13 cellular contexts compared by ENCODE assay signal in genomic region chr1:32758795-32759430, GRCh38. TPM values are rescaled to one million over a fixed set of nuclear protein-coding genes. Genes with fewer than 3 reads are reported as not detected.
DNase-seq lines count a peak whose midpoint lies in the region; ATAC-seq and TF ChIP-seq lines count a peak whose summit lies in the region.
"Had no signal": no experiment of that assay in that cellular context is flagged by ENCODE, and none has a peak within 500 bp of the region (broad histone marks: within the 10 kb centered on the region; RNA-seq: fewer than 3 reads in every experiment).

No MANE protein-coding gene starts in this region.

- H3K9me3 ChIP-seq in HUES64 (ENCODE audit: insufficient read depth, low read depth, low read length) (no peaks in the 10 kb centered on the region), lower lobe of right lung (no peaks in the 10 kb centered on the region), transverse colon (no peaks in the 10 kb centered on the region)
- no peaks in the 10 kb centered on the region for H3K9me3 ChIP-seq in CD4-positive, alpha-beta T cell (ENCODE audit: control insufficient read depth, low read length)

- CTCF ChIA-PET in CD4-positive, alpha-beta T cell (lab: Charles Lee) = interaction anchor here (1.0 kb wide), 1 partner anchor 117 kb away, joined by 4 read pairs; no protein-coding TSS in a partner anchor

- H3K4me3 Mint-ChIP-seq in chondrocyte (ENCODE audit: unreplicated experiment) = no peak overlapping the region
- H3K4me3 Mint-ChIP-seq in CD4-positive, alpha-beta T cell = no peak overlapping the region
- H3K4me3 Mint-ChIP-seq: activated naive CD4-positive, alpha-beta T cell treated with anti-CD3 and anti-CD28 coated beads for 36 hours; CD4-positive, CD25-positive, alpha-beta regulatory T cell; T-helper 2 cell treated with Interferon-gamma antibody and Interleukin-4, amounts not matched to agents 5 μg/mL and 100 μg/mL, for 36 hours had no signal

- POLR2A ChIA-PET in CD4-positive, alpha-beta T cell (lab: Charles Lee) = no interaction called here

- H3K27me3 Mint-ChIP-seq in chondrocyte (ENCODE audit: low read depth) = no peaks in the 10 kb centered on the region
- no peaks in the 10 kb centered on the region for H3K27me3 Mint-ChIP-seq in CD4-positive, alpha-beta T cell

- no peaks in the 10 kb centered on the region for H3K9me3 Mint-ChIP-seq in chondrocyte (ENCODE audit: low read depth)
- no peaks in the 10 kb centered on the region for H3K9me3 Mint-ChIP-seq in CD4-positive, alpha-beta T cell
- H3K9me3 Mint-ChIP-seq: activated naive CD4-positive, alpha-beta T cell treated with anti-CD3 and anti-CD28 coated beads for 36 hours; CD4-positive, CD25-positive, alpha-beta regulatory T cell; T-helper 2 cell treated with Interferon-gamma antibody and Interleukin-4, amounts not matched to agents 5 μg/mL and 100 μg/mL, for 36 hours had no signal

- H3K36me3 Mint-ChIP-seq in chondrocyte (ENCODE audit: low read depth) = no peaks in the 10 kb centered on the region
- H3K36me3 Mint-ChIP-seq in CD4-positive, alpha-beta T cell (ENCODE audit: low read depth) = no peaks in the 10 kb centered on the region
- H3K36me3 Mint-ChIP-seq: CD4-positive, CD25-positive, alpha-beta regulatory T cell had no signal

- in situ Hi-C loops in transverse colon (cut with MboI; ENCODE audit: low pct_ligation_motif_present in 1 of 4, low pct_unique_long_range_greater_than_20kb in 1 of 4, low sequenced_read_pairs in 3 of 4) = no loop called here

- H3K27ac ChIP-seq in HUES64 (ENCODE audit: low read depth, low read length) (peak overlapping the region; percentile 97), lower lobe of right lung (peak overlapping the region; percentile 88), transverse colon (peak overlapping the region; percentile 88 to 93 (median 91))
- H3K27ac ChIP-seq in CD4-positive, alpha-beta T cell (ENCODE audit: low read depth, low read length) = no peak overlapping the region

- no peak for TF ChIP-seq CTCF in chondrocyte (IDR thresholded peaks at IDR 0.05)
- no peak for TF ChIP-seq CTCF in lower lobe of right lung (IDR thresholded peaks at IDR 0.05)
- no peak for TF ChIP-seq CTCF in transverse colon (IDR thresholded peaks at IDR 0.05)
- no peak for TF ChIP-seq CTCF in CD4-positive, alpha-beta T cell (IDR thresholded peaks at IDR 0.05)

- TF ChIP-seq EP300 in transverse colon (IDR thresholded peaks at IDR 0.05; ENCODE audit: low read depth) = no peak

- no peaks in the 10 kb centered on the region for H3K36me3 ChIP-seq in HUES64 (ENCODE audit: insufficient read depth, low read length)
- H3K36me3 ChIP-seq in lower lobe of right lung = peaks cover 2% of the 10 kb centered on the region
- H3K36me3 ChIP-seq in transverse colon = no peaks in the 10 kb centered on the region

- H3K4me1 Mint-ChIP-seq in chondrocyte (ENCODE audit: low read depth) = peaks cover 56% of the 10 kb centered on the region
- peaks cover 40% of the 10 kb centered on the region for H3K4me1 Mint-ChIP-seq in CD4-positive, alpha-beta T cell (ENCODE audit: low read depth)

- peak overlapping the region; percentile 55 for H3K27ac Mint-ChIP-seq in chondrocyte (ENCODE audit: unreplicated experiment)
- no peak overlapping the region for H3K27ac Mint-ChIP-seq in CD4-positive, alpha-beta T cell
- H3K27ac Mint-ChIP-seq: T-helper 2 cell treated with Interferon-gamma antibody and Interleukin-4, amounts not matched to agents 5 μg/mL and 100 μg/mL, for 36 hours had no signal

- WGBS in HUES64 = 79% methylated on average over 1 of the region's 1 CpG
- WGBS in transverse colon (ENCODE audit: low coverage in 1 of 2), 2 donors = 25 to 50% methylated on average over 1 of the region's 1 CpG

- ATAC-seq in lower lobe of right lung (peak; percentile 1 to 6), left colon (no peak)
- ATAC-seq in CD4-positive, alpha-beta T cell (ENCODE audit: poor library complexity) = no peak

- H3K4me3 ChIP-seq in HUES64 (ENCODE audit: low read length) (peak overlapping the region; percentile 37), lower lobe of right lung (peak overlapping the region; percentile 26), transverse colon (peak overlapping the region in 1 of 4 donors; percentile 6)

- intact Hi-C loops in lower lobe of right lung (cut with DNase I) = no loop called here
- intact Hi-C loops in transverse colon (cut with DNase I; ENCODE audit: low total_unique reads) = no loop called here
- intact Hi-C loops in left colon (cut with DNase I, micrococcal nuclease) = no loop called here
- intact Hi-C loops in CD4-positive, alpha-beta T cell (cut with DNase I, micrococcal nuclease) = no loop called here
- intact Hi-C loops in head of caudate nucleus (cut with DNase I) = no loop called here

- H3K4me1 ChIP-seq in HUES64 (ENCODE audit: insufficient read depth, low read length) = peaks cover 58% of the 10 kb centered on the region
- peaks cover 56% of the 10 kb centered on the region for H3K4me1 ChIP-seq in lower lobe of right lung
- H3K4me1 ChIP-seq in transverse colon = peaks cover 37 to 92% (median 79%) of the 10 kb centered on the region in 4 donors

- H3K27me3 ChIP-seq in HUES64 (ENCODE audit: insufficient read depth, low read length) (no peaks in the 10 kb centered on the region), lower lobe of right lung (ENCODE audit: low read depth) (no peaks in the 10 kb centered on the region), transverse colon (no peaks in the 10 kb centered on the region)
- H3K27me3 ChIP-seq in CD4-positive, alpha-beta T cell (ENCODE audit: control insufficient read depth, insufficient read depth, low read length) = no peaks in the 10 kb centered on the region

- no peak for DNase-seq in chondrocyte (ENCODE audit: low spot score)
- DNase-seq in lower lobe of right lung = no peak
- DNase-seq in transverse colon = no peak
- no peak for DNase-seq in left colon
- no peak for DNase-seq in activated effector memory CD4-positive, alpha-beta T cell treated with anti-CD3 and anti-CD28 coated beads, Interleukin-2, amount 50 U/mL, for 16 hours
- no peak for DNase-seq in CD4-positive, alpha-beta T cell
- no peak for DNase-seq in head of caudate nucleus
- DNase-seq: GF-D8, NCI-H2081 had no signal

- peak overlapping the region; percentile 77 for H3K9ac ChIP-seq in HUES64 (ENCODE audit: low read depth, low read length)

- no peak for TF ChIP-seq POLR2A in transverse colon (IDR thresholded peaks at IDR 0.05)

RNA-seq across cellular contexts. Expression of gene SYNC, which starts 56.3 kb away (rescaled TPM):
- 0.05 TPM for polyA plus RNA-seq in HUES64 (2013, experiment 1 of 2)
- not detected for polyA plus RNA-seq in HUES64 (2013, experiment 2 of 2)
- 66.8 to 72.5 TPM (median 71.8 TPM) in 3 replicates for total RNA-seq in chondrocyte
- total RNA-seq in lower lobe of right lung = 14.5 TPM
- 10 to 100 TPM; 24.9 to 95.5 (median 43.8) TPM for total RNA-seq in transverse colon
- total RNA-seq in left colon = 10 to 100 TPM; 16.4 to 20.3 TPM
- not detected for total RNA-seq in CD4-positive, alpha-beta T cell
- total RNA-seq: activated naive CD4-positive, alpha-beta T cell treated with anti-CD3 and anti-CD28 coated beads for 36 hours; CD4-positive, CD25-positive, alpha-beta regulatory T cell had no signal
- polyA plus RNA-seq: CD4-positive, CD25-positive, alpha-beta regulatory T cell had no signal

RNA-seq across cellular contexts. Expression of gene YARS1, which starts 58.2 kb away (rescaled TPM):
- 132 TPM for polyA plus RNA-seq in HUES64 (2013, experiment 1 of 2)
- 122 TPM for polyA plus RNA-seq in HUES64 (2013, experiment 2 of 2)
- 52.2 to 160 TPM (median 147 TPM) in 3 replicates for total RNA-seq in chondrocyte
- total RNA-seq in lower lobe of right lung = 96.7 TPM
- 10 to 100 TPM; 23.9 to 54.5 (median 33.8) TPM for total RNA-seq in transverse colon
- 10 to 100 TPM; 41.7 to 88.3 TPM for total RNA-seq in left colon
- total RNA-seq in CD4-positive, alpha-beta T cell = 10 to 100 TPM; 67.6 to 73.2 TPM

RNA-seq across cellular contexts. Expression of gene S100PBP, which starts 58.5 kb away (rescaled TPM):
- 26.0 TPM for polyA plus RNA-seq in HUES64 (2013, experiment 1 of 2)
- 24.2 TPM for polyA plus RNA-seq in HUES64 (2013, experiment 2 of 2)
- total RNA-seq in chondrocyte (39.6 to 55.8 TPM (median 40.5 TPM) in 3 replicates), lower lobe of right lung (37.5 TPM), transverse colon (100 to 1,000 TPM in 1 of 4 donors, 10 to 100 TPM in 3; 26.2 to 257 (median 40.7) TPM), left colon (10 to 100 TPM; 29.1 to 29.5 TPM)
- total RNA-seq in CD4-positive, alpha-beta T cell = 10 to 100 TPM; 18.8 to 21.6 TPM

Comparison
In these comparisons a context has a peak if more than half of its experiments do, and no peak if none do; other contexts are left out.
1. ATAC-seq: peak in lower lobe of right lung (2 of 2); none in left colon (single experiment) and CD4-positive, alpha-beta T cell (single experiment).
2. RNA of gene SYNC, which starts 56.3 kb away (total RNA-seq): 66.8 to 72.5 TPM in chondrocyte, 24.9 to 95.5 TPM in transverse colon, 16.4 to 20.3 TPM in left colon and 14.5 TPM in lower lobe of right lung (single experiment); not detected in CD4-positive, alpha-beta T cell; every median in the first group is over 10 times any median in the second.